In the genomic region with DNA sequence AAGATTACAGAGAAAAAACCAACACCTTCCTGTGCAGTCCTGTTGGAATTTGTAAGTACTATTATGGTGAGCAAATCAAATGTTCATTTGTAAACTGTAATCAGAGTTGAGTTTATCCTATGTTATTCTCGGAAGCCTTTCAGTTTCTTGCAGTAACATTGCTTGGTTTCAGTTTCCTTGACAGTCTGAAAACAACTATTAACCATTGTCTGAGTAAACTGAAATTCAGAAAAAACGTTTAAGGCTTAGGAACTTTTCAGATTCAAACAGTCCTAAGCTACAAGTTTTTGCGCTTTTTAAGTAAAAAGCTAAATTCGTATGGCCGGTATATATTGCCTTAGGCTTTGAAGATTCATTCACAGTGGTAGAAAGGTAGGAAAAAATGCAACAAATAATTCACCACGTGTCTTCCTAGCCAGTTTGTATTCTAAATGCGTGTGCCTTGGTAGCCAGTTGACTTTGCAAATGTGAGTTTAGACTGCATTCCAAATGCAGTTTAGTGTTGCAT, we compare ENCODE assay signal across 7 cellular contexts. TPM values are rescaled to one million over a fixed set of nuclear protein-coding genes. Genes with fewer than 3 reads are reported as not detected.
DNase-seq lines count a peak whose midpoint lies in the region; ATAC-seq, FAIRE-seq and TF ChIP-seq lines count a peak whose summit lies in the region.

No MANE protein-coding gene starts in this region.

- H3K9me3 ChIP-seq in PC-3 (ENCODE audit: low read length) = no peaks in the 10 kb centered on the region

- CTCF ChIA-PET in PC-3 (lab: Charles Lee) = no interaction called here

- POLR2A ChIA-PET in PC-3 (lab: Charles Lee; ENCODE audit: unreplicated experiment) = no interaction called here

- peak; percentile 69 for FAIRE-seq in GM12892 (lab: Jason Lieb, UNC)

- no peak for ATAC-seq in PC-3
- no peak for ATAC-seq in effector memory CD8-positive, alpha-beta T cell (replicated peaks)
- ATAC-seq in natural killer cell treated with Interleukin-12 subunit alpha and Interleukin-12 subunit beta and Interleukin-15 and Interleukin-18, amount 100 ng/mL, for 72 hours = no peak

- H3K27ac ChIP-seq in PC-3 (ENCODE audit: low read length) = peak overlapping the region; percentile 98

- intact Hi-C loops in PC-3 (cut with micrococcal nuclease) = loop anchor here (10.0 kb wide), 1 partner anchor 258 kb away; no protein-coding TSS in a partner anchor

- H3F3A ChIP-seq in PC-3 (ENCODE audit: low read length, unreplicated experiment) = no peaks in the 10 kb centered on the region

- no peaks in the 10 kb centered on the region for H3K9me2 ChIP-seq in PC-3 (replicated peaks; ENCODE audit: low read length)

- TF ChIP-seq POLR2A in GM12892 (IDR thresholded peaks at IDR 0.05; ENCODE audit: low read depth, low read length) = no peak

- peak overlapping the region; percentile 100 for H3K27ac Mint-ChIP-seq in effector memory CD8-positive, alpha-beta T cell
- H3K27ac Mint-ChIP-seq in natural killer cell treated with Interleukin-12 subunit alpha and Interleukin-12 subunit beta and Interleukin-15 and Interleukin-18, amount 100 ng/mL, for 72 hours = peak overlapping the region; percentile 97 to 99

- peaks cover 75% of the 10 kb centered on the region for H3K79me2 ChIP-seq in PC-3 (ENCODE audit: low read length)

- BruUV-seq in PC-3 (replicated peaks; lab: Mats Ljungman, UMichigan) = no TSS peak

- H2AFZ ChIP-seq in PC-3 (ENCODE audit: low read length) = no peak overlapping the region

- TF ChIP-seq CTCF in PC-3 (conservative IDR thresholded peaks at IDR 0.05; ENCODE audit: low read depth, low read length) = no peak

- H3K36me3 Mint-ChIP-seq in effector memory CD8-positive, alpha-beta T cell (ENCODE audit: insufficient read depth) = peaks cover 80% of the 10 kb centered on the region
- peaks cover 22% of the 10 kb centered on the region for H3K36me3 Mint-ChIP-seq in natural killer cell treated with Interleukin-12 subunit alpha and Interleukin-12 subunit beta and Interleukin-15 and Interleukin-18, amount 100 ng/mL, for 72 hours

- H3K36me3 ChIP-seq in PC-3 (ENCODE audit: low read depth, low read length) = peaks cover 20% of the 10 kb centered on the region

- peak overlapping the region; percentile 93 for H3K4me2 ChIP-seq in PC-3 (ENCODE audit: low read length)

- H3K4me3 ChIP-seq in PC-3 (ENCODE audit: low read length) = peak overlapping the region; percentile 98

- no peaks in the 10 kb centered on the region for H3K27me3 ChIP-seq in PC-3 (ENCODE audit: low read length)

- peaks cover 8% of the 10 kb centered on the region; the same call in 1 of the 2 replicates for H3K4me1 ChIP-seq in PC-3 (ENCODE audit: insufficient read depth, low read length)

- H3K4me3 Mint-ChIP-seq in effector memory CD8-positive, alpha-beta T cell = peak overlapping the region; percentile 99 to 100
- peak overlapping the region; percentile 98 for H3K4me3 Mint-ChIP-seq in natural killer cell treated with Interleukin-12 subunit alpha and Interleukin-12 subunit beta and Interleukin-15 and Interleukin-18, amount 100 ng/mL, for 72 hours

- H4K20me1 ChIP-seq in PC-3 (ENCODE audit: low read length) = peaks cover 57% of the 10 kb centered on the region

- H3K4me1 Mint-ChIP-seq in effector memory CD8-positive, alpha-beta T cell (ENCODE audit: low read depth in 2 of 2) = peaks cover 53 to 64% of the 10 kb centered on the region in 2 donors
- peaks cover 59% of the 10 kb centered on the region in 2 donors for H3K4me1 Mint-ChIP-seq in natural killer cell treated with Interleukin-12 subunit alpha and Interleukin-12 subunit beta and Interleukin-15 and Interleukin-18, amount 100 ng/mL, for 72 hours (ENCODE audit: low read depth in 2 of 2)

- no peaks in the 10 kb centered on the region for H3K9me3 Mint-ChIP-seq in effector memory CD8-positive, alpha-beta T cell
- H3K9me3 Mint-ChIP-seq in natural killer cell treated with Interleukin-12 subunit alpha and Interleukin-12 subunit beta and Interleukin-15 and Interleukin-18, amount 100 ng/mL, for 72 hours = no peaks in the 10 kb centered on the region

- DNase-seq in GM12892 (ENCODE audit: insufficient read length) (no peak), PC-3 (peak; percentile 33), retina (no peak)
- no peak for DNase-seq in effector memory CD8-positive, alpha-beta T cell
- DNase-seq in natural killer cell treated with Interleukin-12 subunit alpha and Interleukin-12 subunit beta and Interleukin-15 and Interleukin-18, amount 100 ng/mL, for 72 hours (ENCODE audit: low spot score) = no peak
- no peak for DNase-seq in activated CD4-positive, CD25-positive, alpha-beta regulatory T cell treated with anti-CD3 and anti-CD28 coated beads, Interleukin-2, amount 50 U/mL, for 72 hours
- no peak for DNase-seq in stimulated activated CD4-positive, alpha-beta T cell treated with anti-CD3 and anti-CD28 coated beads, Interleukin-4, amount 100 ng/mL, for 24 hours

- H3K9ac ChIP-seq in PC-3 (ENCODE audit: low read length) = peak overlapping the region; percentile 100

- no peaks in the 10 kb centered on the region for H3K27me3 Mint-ChIP-seq in effector memory CD8-positive, alpha-beta T cell
- no peaks in the 10 kb centered on the region for H3K27me3 Mint-ChIP-seq in natural killer cell treated with Interleukin-12 subunit alpha and Interleukin-12 subunit beta and Interleukin-15 and Interleukin-18, amount 100 ng/mL, for 72 hours

RNA-seq across cellular contexts. Expression of gene GPBP1, which starts 2.5 kb away (rescaled TPM):
- polyA plus RNA-seq in GM12892 (2012; ENCODE audit: missing spikeins) = 61.1 TPM
- total RNA-seq in PC-3 (2014; rRNA removed) = 29.5 and 31.8 TPM in 2 replicates
- 10 to 100 TPM; 88.3 to 91.1 TPM for total RNA-seq in natural killer cell treated with Interleukin-12 subunit alpha and Interleukin-12 subunit beta and Interleukin-15 and Interleukin-18, amount 100 ng/mL, for 72 hours
